In the genomic region with DNA sequence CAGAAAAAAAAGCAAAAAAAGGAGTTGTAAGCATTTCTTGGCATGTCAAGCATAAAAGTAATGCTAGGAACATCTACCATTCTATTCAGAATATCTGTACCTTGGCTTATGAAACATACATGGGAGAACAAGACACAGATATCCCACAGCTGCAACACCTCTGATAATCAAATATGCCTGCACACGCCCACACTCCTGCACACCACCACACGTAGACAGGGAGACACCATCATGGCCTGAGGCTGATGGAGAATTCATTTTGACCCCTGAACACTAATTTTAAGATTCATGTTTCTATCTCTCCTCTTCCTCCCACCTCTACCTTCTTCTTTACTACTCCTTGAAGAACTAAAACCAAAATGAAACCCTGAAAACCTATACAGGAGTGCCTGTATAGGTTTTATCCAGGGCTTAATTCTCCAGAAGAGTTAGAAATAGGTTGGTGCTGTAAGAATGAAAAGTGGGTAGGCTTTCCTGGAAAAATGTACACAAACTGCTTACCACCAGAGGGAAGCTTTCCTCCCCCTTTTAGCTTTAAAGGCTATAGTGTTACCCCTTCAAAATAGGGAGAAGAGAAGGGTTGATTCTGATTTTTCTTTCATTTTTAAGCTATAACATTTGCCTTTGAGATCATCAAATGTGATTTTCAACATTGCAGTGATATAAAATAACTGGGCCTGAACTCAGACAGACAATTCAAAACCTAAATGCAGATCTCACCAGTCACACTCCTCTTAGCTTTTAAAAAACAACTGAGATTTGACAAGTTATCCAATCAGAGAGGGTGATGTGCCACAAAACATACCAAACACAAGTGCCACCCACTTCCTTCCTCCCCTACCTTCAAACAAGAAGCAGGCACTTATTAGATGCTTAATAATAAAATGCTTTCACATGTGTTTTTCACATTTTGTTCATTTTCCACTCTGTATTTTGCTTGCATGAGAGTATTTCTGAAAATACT, we compare ENCODE assay signal across 1 cellular context.
TF ChIP-seq lines count a peak whose summit lies in the region.

No MANE protein-coding gene starts in this region.

TF ChIP-seq in K562, 482 proteins besides CTCF, POLR2A, EP300 and RAD21:
- TF ChIP-seq, protein P1, sequence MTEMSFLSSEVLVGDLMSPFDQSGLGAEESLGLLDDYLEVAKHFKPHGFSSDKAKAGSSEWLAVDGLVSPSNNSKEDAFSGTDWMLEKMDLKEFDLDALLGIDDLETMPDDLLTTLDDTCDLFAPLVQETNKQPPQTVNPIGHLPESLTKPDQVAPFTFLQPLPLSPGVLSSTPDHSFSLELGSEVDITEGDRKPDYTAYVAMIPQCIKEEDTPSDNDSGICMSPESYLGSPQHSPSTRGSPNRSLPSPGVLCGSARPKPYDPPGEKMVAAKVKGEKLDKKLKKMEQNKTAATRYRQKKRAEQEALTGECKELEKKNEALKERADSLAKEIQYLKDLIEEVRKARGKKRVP (CRISPR knock-in tag; IDR thresholded peaks at IDR 0.05) = no peak
- peak in 1 of 3 experiments; percentile 26 for TF ChIP-seq YY1 (IDR thresholded peaks at IDR 0.05; ENCODE audit: borderline replicate concordance in 1 of 3, control insufficient read depth in 1 of 3, extremely low read depth in 1 of 3, insufficient read depth in 3 of 3, insufficient read length in 1 of 3, insufficient replicate concordance in 2 of 3, low read depth in 1 of 3, low read length in 2 of 3)
- peak; percentile 10; the same call in 1 of the 2 replicates for TF ChIP-seq STAT5A (IDR thresholded peaks at IDR 0.05; ENCODE audit: borderline replicate concordance, low read length)
- peak; percentile 77 for TF ChIP-seq TCF3 (CRISPR knock-in tag; IDR thresholded peaks at IDR 0.05)
- no peak for TF ChIP-seq SRSF1 (IDR thresholded peaks at IDR 0.05; ENCODE audit: low read depth, low read length)
- peak; percentile 26; the same call in 1 of the 2 replicates for TF ChIP-seq DPF2 (IDR thresholded peaks at IDR 0.05)
- peak; percentile 56 for TF ChIP-seq TAL1 (IDR thresholded peaks at IDR 0.05)
- TF ChIP-seq BHLHE40 (IDR thresholded peaks at IDR 0.05; ENCODE audit: low read length) = peak; percentile 34; the same call in 1 of the 2 replicates
- TF ChIP-seq EGR1 (conservative IDR thresholded peaks at IDR 0.05) = peak; percentile 83
- TF ChIP-seq TAF9B (IDR thresholded peaks at IDR 0.05; ENCODE audit: partially characterized antibody) = no peak
- TF ChIP-seq TEAD4 (IDR thresholded peaks at IDR 0.05; ENCODE audit: low read length) = peak; percentile 48; the same call in 1 of the 2 replicates
- TF ChIP-seq TEAD4 (CRISPR knock-in tag; IDR thresholded peaks at IDR 0.05; ENCODE audit: borderline replicate concordance) = no peak
- TF ChIP-seq, protein P2, sequence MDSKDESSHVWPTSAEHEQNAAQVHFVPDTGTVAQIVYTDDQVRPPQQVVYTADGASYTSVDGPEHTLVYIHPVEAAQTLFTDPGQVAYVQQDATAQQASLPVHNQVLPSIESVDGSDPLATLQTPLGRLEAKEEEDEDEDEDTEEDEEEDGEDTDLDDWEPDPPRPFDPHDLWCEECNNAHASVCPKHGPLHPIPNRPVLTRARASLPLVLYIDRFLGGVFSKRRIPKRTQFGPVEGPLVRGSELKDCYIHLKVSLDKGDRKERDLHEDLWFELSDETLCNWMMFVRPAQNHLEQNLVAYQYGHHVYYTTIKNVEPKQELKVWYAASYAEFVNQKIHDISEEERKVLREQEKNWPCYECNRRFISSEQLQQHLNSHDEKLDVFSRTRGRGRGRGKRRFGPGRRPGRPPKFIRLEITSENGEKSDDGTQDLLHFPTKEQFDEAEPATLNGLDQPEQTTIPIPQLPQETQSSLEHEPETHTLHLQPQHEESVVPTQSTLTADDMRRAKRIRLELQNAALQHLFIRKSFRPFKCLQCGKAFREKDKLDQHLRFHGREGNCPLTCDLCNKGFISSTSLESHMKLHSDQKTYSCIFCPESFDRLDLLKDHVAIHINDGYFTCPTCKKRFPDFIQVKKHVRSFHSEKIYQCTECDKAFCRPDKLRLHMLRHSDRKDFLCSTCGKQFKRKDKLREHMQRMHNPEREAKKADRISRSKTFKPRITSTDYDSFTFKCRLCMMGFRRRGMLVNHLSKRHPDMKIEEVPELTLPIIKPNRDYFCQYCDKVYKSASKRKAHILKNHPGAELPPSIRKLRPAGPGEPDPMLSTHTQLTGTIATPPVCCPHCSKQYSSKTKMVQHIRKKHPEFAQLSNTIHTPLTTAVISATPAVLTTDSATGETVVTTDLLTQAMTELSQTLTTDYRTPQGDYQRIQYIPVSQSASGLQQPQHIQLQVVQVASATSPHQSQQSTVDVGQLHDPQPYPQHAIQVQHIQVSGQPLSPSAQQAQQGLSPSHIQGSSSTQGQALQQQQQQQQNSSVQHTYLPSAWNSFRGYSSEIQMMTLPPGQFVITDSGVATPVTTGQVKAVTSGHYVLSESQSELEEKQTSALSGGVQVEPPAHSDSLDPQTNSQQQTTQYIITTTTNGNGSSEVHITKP (IDR thresholded peaks at IDR 0.05; ENCODE audit: partially characterized antibody) = peak; percentile 20
- TF ChIP-seq C11orf30 (IDR thresholded peaks at IDR 0.05; ENCODE audit: low read depth) = 0 out of 2 replicates have a peak, but pooled peaks have one; percentile 20
- no peak for TF ChIP-seq MCM7 (IDR thresholded peaks at IDR 0.05)
- peak; percentile 71 for TF ChIP-seq ARID1B (IDR thresholded peaks at IDR 0.05)
- TF ChIP-seq, protein P3, sequence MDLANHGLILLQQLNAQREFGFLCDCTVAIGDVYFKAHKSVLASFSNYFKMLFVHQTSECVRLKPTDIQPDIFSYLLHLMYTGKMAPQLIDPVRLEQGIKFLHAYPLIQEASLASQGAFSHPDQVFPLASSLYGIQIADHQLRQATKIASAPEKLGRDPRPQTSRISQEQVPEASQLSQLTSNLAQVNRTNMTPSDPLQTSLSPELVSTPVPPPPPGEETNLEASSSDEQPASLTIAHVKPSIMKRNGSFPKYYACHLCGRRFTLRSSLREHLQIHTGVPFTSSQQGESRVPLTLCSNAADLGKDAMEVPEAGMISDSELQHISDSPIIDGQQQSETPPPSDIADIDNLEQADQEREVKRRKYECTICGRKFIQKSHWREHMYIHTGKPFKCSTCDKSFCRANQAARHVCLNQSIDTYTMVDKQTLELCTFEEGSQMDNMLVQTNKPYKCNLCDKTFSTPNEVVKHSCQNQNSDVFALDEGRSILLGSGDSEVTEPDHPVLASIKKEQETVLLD (IDR thresholded peaks at IDR 0.05) = no peak
- TF ChIP-seq ZNF165 (CRISPR knock-in tag; IDR thresholded peaks at IDR 0.05; ENCODE audit: borderline replicate concordance) = no peak
- peak; percentile 59; the same call in 1 of the 2 replicates for TF ChIP-seq ZNF316 (IDR thresholded peaks at IDR 0.05)
- peak; percentile 45 for TF ChIP-seq CBFA2T2 (conservative IDR thresholded peaks at IDR 0.05)
- TF ChIP-seq CREM (IDR thresholded peaks at IDR 0.05; ENCODE audit: low read depth) = 0 out of 2 replicates have a peak, but pooled peaks have one; percentile 17
- no peak for TF ChIP-seq CEBPG (CRISPR knock-in tag; IDR thresholded peaks at IDR 0.05)
- no peak for TF ChIP-seq CEBPG (tag; conservative IDR thresholded peaks at IDR 0.05 in 1 of 2, IDR thresholded peaks at IDR 0.05 in 1 of 2)
- TF ChIP-seq ZNF57 (CRISPR knock-in tag; IDR thresholded peaks at IDR 0.05) = no peak
- TF ChIP-seq NBN (IDR thresholded peaks at IDR 0.05; ENCODE audit: low read depth) = no peak
- TF ChIP-seq TFAM (CRISPR knock-in tag; conservative IDR thresholded peaks at IDR 0.05) = no peak
- TF ChIP-seq NFE2L1 (tag; IDR thresholded peaks at IDR 0.05; ENCODE audit: borderline replicate concordance, low read depth) = no peak
- TF ChIP-seq MAFK (IDR thresholded peaks at IDR 0.05; ENCODE audit: low read length) = no peak
- TF ChIP-seq CBFA2T3 (IDR thresholded peaks at IDR 0.05) = peak; percentile 65
- peak; percentile 34; the same call in 1 of the 2 replicates for TF ChIP-seq NCOR1 (IDR thresholded peaks at IDR 0.05)
- no peak for TF ChIP-seq ZNF589 (CRISPR knock-in tag; IDR thresholded peaks at IDR 0.05; ENCODE audit: low read depth)
- peak; percentile 36; the same call in 1 of the 2 replicates for TF ChIP-seq POLR2AphosphoS5 (IDR thresholded peaks at IDR 0.05; ENCODE audit: control insufficient read depth, insufficient read depth, low read depth, low read length)
